ENCODE assay signal across 8 cellular contexts in the genomic region with DNA sequence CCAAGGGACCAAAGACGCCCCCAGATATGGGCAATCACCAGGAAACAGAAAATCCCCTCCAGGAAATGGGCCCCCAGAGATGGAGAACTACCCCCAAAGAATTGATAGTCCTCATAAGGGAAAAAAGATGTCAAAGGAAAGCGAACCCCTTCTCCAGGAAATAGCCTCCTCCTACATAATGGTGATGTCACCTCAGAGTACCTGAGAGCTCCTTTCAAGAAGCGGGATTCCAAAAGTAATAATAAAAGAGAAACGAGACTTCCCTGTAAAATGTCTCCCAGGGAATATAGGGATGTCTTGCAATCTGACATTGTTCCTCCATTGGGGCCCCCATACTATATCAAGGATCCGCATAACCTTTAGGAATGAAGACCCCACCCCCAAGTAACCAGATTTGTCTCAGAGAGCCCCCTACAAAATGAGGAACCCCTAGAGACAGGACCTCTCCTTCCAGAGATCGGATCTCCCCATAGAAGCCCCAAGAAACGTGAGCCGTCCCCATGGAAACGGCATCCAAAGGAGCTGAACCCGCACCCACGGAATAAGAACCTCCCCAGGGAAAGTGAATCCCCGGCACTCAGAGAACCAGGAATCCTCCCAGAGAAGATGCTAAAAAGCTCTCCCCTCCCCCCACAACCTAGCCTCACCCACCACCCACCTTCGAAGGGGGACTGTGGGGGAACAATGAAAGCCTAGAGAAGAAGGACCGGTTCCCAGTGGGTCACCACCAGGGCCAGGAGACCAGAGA. TPM values are rescaled to one million over a fixed set of nuclear protein-coding genes. Genes with fewer than 3 reads are reported as not detected.
DNase-seq lines count a peak whose midpoint lies in the region; ATAC-seq and TF ChIP-seq lines count a peak whose summit lies in the region.

No MANE protein-coding gene starts in this region.

- peaks cover 5% of the 10 kb centered on the region for H3K4me1 ChIP-seq in BE2C
- H3K4me1 ChIP-seq in HUES6 (ENCODE audit: control insufficient read depth, insufficient read depth, low read length), result peaks cover 15% of the 10 kb centered on the region; the same call in 1 of the 2 replicates
- peaks cover 39% of the 10 kb centered on the region for H3K4me1 ChIP-seq in mammary epithelial cell (ENCODE audit: insufficient read depth, low read length)
- H3K4me1 ChIP-seq in muscle layer of colon (ENCODE audit: insufficient read depth, low read length), result peaks cover 32% of the 10 kb centered on the region

- CTCF ChIA-PET in mammary epithelial cell (lab: Charles Lee; ENCODE audit: low non-redundant PET), result no interaction called here

- H3K36me3 ChIP-seq in BE2C (peaks cover 6% of the 10 kb centered on the region; the same call in 1 of the 2 replicates), HUES6 (ENCODE audit: control insufficient read depth, insufficient read depth, low read length) (peaks cover 6% of the 10 kb centered on the region; the same call in 1 of the 2 replicates), mammary epithelial cell (ENCODE audit: insufficient read depth, low read length) (no peaks in the 10 kb centered on the region), muscle layer of colon (ENCODE audit: insufficient read depth, low read length) (no peaks in the 10 kb centered on the region)

- no peak for ATAC-seq in GM21825 (IDR thresholded peaks at IDR 0.05; ENCODE audit: unreplicated experiment)

- no peaks in the 10 kb centered on the region for H4K20me1 ChIP-seq in mammary epithelial cell (ENCODE audit: insufficient read depth, low read length)

- dilution Hi-C loops in mammary epithelial cell (cut with HindIII; ENCODE audit: low sequenced_read_pairs), result no loop called here

- DNase-seq in BE2C (no peak), mammary epithelial cell (no peak), HPDE6-E6E7 (ENCODE audit: extremely low spot score) (no peak), NCI-H187 (lab: John Stamatoyannopoulos, UW) (no peak), NCI-H526 (lab: John Stamatoyannopoulos, UW) (no peak)

- in situ Hi-C loops in mammary epithelial cell (cut with MboI; ENCODE audit: low sequenced_read_pairs in 2 of 2), result loop anchor here in 1 of 2 donors (5.0 kb wide), 1 partner anchor 66 kb away; the partner anchor contains the start of gene KEAP1

- H3K4me2 ChIP-seq in mammary epithelial cell (ENCODE audit: insufficient read depth, low read depth, low read length), result peak overlapping the region; percentile 76

- H3K27me3 ChIP-seq in BE2C (no peaks in the 10 kb centered on the region), HUES6 (ENCODE audit: control insufficient read depth, insufficient read depth, low read length) (peaks cover 20% of the 10 kb centered on the region), mammary epithelial cell (ENCODE audit: insufficient read depth, low read length) (no peaks in the 10 kb centered on the region), muscle layer of colon (ENCODE audit: control insufficient read depth in 1 of 2, insufficient read depth in 2 of 2, low read length in 2 of 2) (no peaks in the 10 kb centered on the region)

- TF ChIP-seq CTCF in BE2C (IDR thresholded peaks at IDR 0.05; ENCODE audit: low read depth, low read length) (no peak), mammary epithelial cell (conservative IDR thresholded peaks at IDR 0.05 in 1 of 2, IDR thresholded peaks at IDR 0.05 in 1 of 2; ENCODE audit: extremely low read depth in 1 of 2, insufficient read depth in 1 of 2, low read depth in 1 of 2, low read length in 2 of 2) (no peak)

- H3K9ac ChIP-seq in HUES6 (ENCODE audit: low read length), result peak overlapping the region; percentile 61
- H3K9ac ChIP-seq in mammary epithelial cell (ENCODE audit: insufficient read depth, low read length), result peak overlapping the region; percentile 54
- no peak overlapping the region for H3K9ac ChIP-seq in muscle layer of colon (ENCODE audit: low read length)

- H3K9me3 ChIP-seq in BE2C, result no peaks in the 10 kb centered on the region
- no peaks in the 10 kb centered on the region for H3K9me3 ChIP-seq in HUES6 (ENCODE audit: control insufficient read depth, insufficient read depth, low read depth, low read length)
- H3K9me3 ChIP-seq in mammary epithelial cell (replicated peaks; ENCODE audit: insufficient read depth, low read length), result no peaks in the 10 kb centered on the region
- H3K9me3 ChIP-seq in muscle layer of colon (ENCODE audit: low read length), result no peaks in the 10 kb centered on the region

- H2AFZ ChIP-seq in mammary epithelial cell (ENCODE audit: low read depth, low read length), result peak overlapping the region; percentile 82

- WGBS in mammary epithelial cell (ENCODE audit: low coverage, missing lambda C conversion rate), result 10% methylated on average over 6 of the region's 14 CpGs

- no peak overlapping the region for H3K27ac ChIP-seq in HUES6 (ENCODE audit: low read depth, low read length)
- H3K27ac ChIP-seq in mammary epithelial cell (ENCODE audit: insufficient read depth, low read depth, low read length), result peak overlapping the region; percentile 56
- H3K27ac ChIP-seq in muscle layer of colon (ENCODE audit: low read depth, low read length), result peak overlapping the region; percentile 72

- H3K4me3 ChIP-seq in BE2C (ENCODE audit: low read depth, low read length) (peak overlapping the region; percentile 63), HUES6 (ENCODE audit: low read depth, low read length) (peak overlapping the region; percentile 82), mammary epithelial cell (replicated peaks in 1 of 3; ENCODE audit: insufficient read depth in 1 of 3, low read depth in 2 of 3, low read length in 3 of 3) (peak overlapping the region; percentile 65 to 71 (median 69)), muscle layer of colon (ENCODE audit: low read depth in 1 of 2, low read length in 2 of 2) (peak overlapping the region; percentile 57 to 67)

- H3K79me2 ChIP-seq in mammary epithelial cell (ENCODE audit: insufficient read depth, low read length), result peaks cover 29% of the 10 kb centered on the region

- intact Hi-C loops in mammary epithelial cell (cut with micrococcal nuclease), result loop anchor here (2.0 to 5.0 kb wide), 3 partner anchors 84 to 166 kb away; partner anchors contain the start of genes CDC37 and ILF3

- no TSS peak for BruUV-seq in mammary epithelial cell (replicated peaks; lab: Mats Ljungman, UMichigan)

RNA-seq across cellular contexts. Expression of gene CDKN2D, which starts 0.9 kb away (rescaled TPM):
- 15.5 TPM for polyA plus RNA-seq in BE2C (2012; ENCODE audit: insufficient read depth, insufficient read length, low read depth)
- total RNA-seq in mammary epithelial cell, result 1 to 10 TPM; 3.3 to 8.2 TPM
- 8.9 TPM for polyA plus RNA-seq in mammary epithelial cell
- polyA minus RNA-seq in mammary epithelial cell, result 0.57 TPM

RNA-seq across cellular contexts. Expression of gene KRI1, which starts 2.1 kb away (rescaled TPM):
- 97.7 TPM for polyA plus RNA-seq in BE2C (2012; ENCODE audit: insufficient read depth, insufficient read length, low read depth)
- 10 to 100 TPM; 10.3 to 32.7 TPM for total RNA-seq in mammary epithelial cell
- polyA plus RNA-seq in mammary epithelial cell, result 13.2 TPM
- 19.7 TPM for polyA minus RNA-seq in mammary epithelial cell

RNA-seq across cellular contexts. Expression of gene AP1M2, which starts 19.2 kb away (rescaled TPM):
- polyA plus RNA-seq in BE2C (2012; ENCODE audit: insufficient read depth, insufficient read length, low read depth), result not detected
- total RNA-seq in mammary epithelial cell, result 100 to 1,000 TPM in 1 of 2 donors, 10 to 100 TPM in 1; 86.3 to 119 TPM
- 113 TPM for polyA plus RNA-seq in mammary epithelial cell
- polyA minus RNA-seq in mammary epithelial cell, result 170 TPM

RNA-seq across cellular contexts. Expression of gene ATG4D, which starts 24.2 kb away (rescaled TPM):
- 144 TPM for polyA plus RNA-seq in BE2C (2012; ENCODE audit: insufficient read depth, insufficient read length, low read depth)
- total RNA-seq in mammary epithelial cell, result 10 to 100 TPM; 20.7 to 28.9 TPM
- 16.9 TPM for polyA plus RNA-seq in mammary epithelial cell
- 24.2 TPM for polyA minus RNA-seq in mammary epithelial cell

RNA-seq across cellular contexts. Expression of gene S1PR5, which starts 50.6 kb away (rescaled TPM):
- polyA plus RNA-seq in BE2C (2012; ENCODE audit: insufficient read depth, insufficient read length, low read depth), result not detected
- total RNA-seq in mammary epithelial cell, result 10 to 100 TPM in 1 of 2 donors, 1 to 10 TPM in 1; 8.5 to 12.2 TPM
- polyA plus RNA-seq in mammary epithelial cell, result 4.0 TPM
- 1.5 TPM for polyA minus RNA-seq in mammary epithelial cell
